In genomic region chr6:128350416-128351254, GRCh38 we compare ENCODE assay signal across 1 cellular context.
A peak's percentile ranks its signal among the peaks of the same experiment; 100 is the strongest.
TF ChIP-seq lines count a peak whose summit lies in the region.

No MANE protein-coding gene starts in this region.

TF ChIP-seq in HEK293, 187 proteins besides CTCF, POLR2A, EP300 and RAD21 (continued from another document):
- TF ChIP-seq ZNF335 (tag by site-specific recombination; conservative IDR thresholded peaks at IDR 0.05): peak; percentile 50
- TF ChIP-seq ZNF366 (tag by site-specific recombination; conservative IDR thresholded peaks at IDR 0.05): peak; percentile 31; the same call in 1 of the 2 replicates
- peak; percentile 38; the same call in 1 of the 2 replicates for TF ChIP-seq ZNF843 (tag by site-specific recombination; IDR thresholded peaks at IDR 0.05)
